ENCODE assay signal across 21 cellular contexts in genomic region chr3:124856687-124857086, GRCh38. TPM values are rescaled to one million over a fixed set of nuclear protein-coding genes. Genes with fewer than 3 reads are reported as not detected.
DNase-seq lines count a peak whose midpoint lies in the region; ATAC-seq and TF ChIP-seq lines count a peak whose summit lies in the region.
"Had no signal": no experiment of that assay in that cellular context is flagged by ENCODE, and none has a peak within 500 bp of the region (broad histone marks: within the 10 kb centered on the region; RNA-seq: fewer than 3 reads in every experiment).

No MANE protein-coding gene starts in this region.

- no peaks in the 10 kb centered on the region for H3K27me3 ChIP-seq in thoracic aorta (replicated peaks; ENCODE audit: insufficient read depth)
- H3K27me3 ChIP-seq: BLaER1 had no signal

- TF ChIP-seq CTCF in fibroblast of mammary gland (conservative IDR thresholded peaks at IDR 0.05; ENCODE audit: control insufficient read depth, insufficient read depth, low read depth, low read length) (no peak), thoracic aorta (IDR thresholded peaks at IDR 0.05) (no peak)

- no peak overlapping the region for H3K27ac Mint-ChIP-seq in activated naive CD4-positive, alpha-beta T cell treated with anti-CD3 and anti-CD28 coated beads, Interleukin-2, amount 10 ng/mL, durations not matched to agents 7 days and 5 days
- H3K27ac Mint-ChIP-seq: CD8-positive, alpha-beta memory T cell had no signal

- peak overlapping the region; percentile 29 to 82 for H3K27ac ChIP-seq in thoracic aorta
- H3K27ac ChIP-seq: BLaER1 had no signal

- peaks cover 6% of the 10 kb centered on the region for H3K36me3 ChIP-seq in thoracic aorta
- H3K36me3 ChIP-seq: BLaER1 had no signal

- H3K4me3 ChIP-seq in fibroblast of mammary gland (ENCODE audit: control insufficient read depth, low read depth, low read length) (no peak overlapping the region), thoracic aorta (no peak overlapping the region)
- H3K4me3 ChIP-seq: BLaER1 had no signal

- CTCF ChIA-PET in activated naive CD4-positive, alpha-beta T cell treated with anti-CD3 and anti-CD28 coated beads, Interleukin-2, amount 10 ng/mL, durations not matched to agents 7 days and 5 days (lab: Charles Lee): interaction anchor here (1.0 kb wide), 1 partner anchor 43 kb away, joined by 3 read pairs; no protein-coding TSS in a partner anchor

- H3K4me3 Mint-ChIP-seq in activated naive CD4-positive, alpha-beta T cell treated with anti-CD3 and anti-CD28 coated beads, Interleukin-2, amount 10 ng/mL, durations not matched to agents 7 days and 5 days: no peak overlapping the region
- H3K4me3 Mint-ChIP-seq: CD8-positive, alpha-beta memory T cell had no signal

- peaks cover 48% of the 10 kb centered on the region for H3K27me3 Mint-ChIP-seq in activated naive CD4-positive, alpha-beta T cell treated with anti-CD3 and anti-CD28 coated beads, Interleukin-2, amount 10 ng/mL, durations not matched to agents 7 days and 5 days

- H3K36me3 Mint-ChIP-seq in activated naive CD4-positive, alpha-beta T cell treated with anti-CD3 and anti-CD28 coated beads, Interleukin-2, amount 10 ng/mL, durations not matched to agents 7 days and 5 days: no peaks in the 10 kb centered on the region
- H3K36me3 Mint-ChIP-seq: CD8-positive, alpha-beta memory T cell had no signal

- DNase-seq in COLO829 (ENCODE audit: low spot score) (peak; percentile 51), NCI-H2171 (lab: John Stamatoyannopoulos, UW) (peak; percentile 5), fibroblast of mammary gland (ENCODE audit: low read depth) (peak; percentile 31), thoracic aorta (ENCODE audit: low spot score) (no peak)
- DNase-seq in activated naive CD4-positive, alpha-beta T cell treated with anti-CD3 and anti-CD28 coated beads, Interleukin-2, amount 10 ng/mL, durations not matched to agents 7 days and 5 days: no peak
- DNase-seq: CD8-positive, alpha-beta memory T cell; DND-41; Kasumi-1; MM.1S; NCI-H1092; NCI-H1436 treated with DMSO at 0.1 percent for 48 hours; NCI-H2029; NCI-H446 treated with DMSO at 0.1 percent for 48 hours; NCI-H69; NK-92 treated with Interleukin-12 subunit alpha and Interleukin-12 subunit beta, amount 100 ng/mL, for 24 hours; SHP77; SK-N-SH had no signal

- no peak for ATAC-seq in thoracic aorta (ENCODE audit: insufficient number of reproducible peaks, low FRiP score, low read depth)
- ATAC-seq in HG03135 (IDR thresholded peaks at IDR 0.05; ENCODE audit: unreplicated experiment): no peak
- no peak for ATAC-seq in esophagus mucosa

- no peaks in the 10 kb centered on the region for H3K4me1 Mint-ChIP-seq in activated naive CD4-positive, alpha-beta T cell treated with anti-CD3 and anti-CD28 coated beads, Interleukin-2, amount 10 ng/mL, durations not matched to agents 7 days and 5 days
- H3K4me1 Mint-ChIP-seq: CD8-positive, alpha-beta memory T cell had no signal

- no peaks in the 10 kb centered on the region for H3K9me3 Mint-ChIP-seq in activated naive CD4-positive, alpha-beta T cell treated with anti-CD3 and anti-CD28 coated beads, Interleukin-2, amount 10 ng/mL, durations not matched to agents 7 days and 5 days
- H3K9me3 Mint-ChIP-seq: CD8-positive, alpha-beta memory T cell had no signal

- H3K4me1 ChIP-seq in thoracic aorta (ENCODE audit: control insufficient read depth in 1 of 2, low read depth in 2 of 2): peaks cover 53 to 69% of the 10 kb centered on the region in 2 donors
- H3K4me1 ChIP-seq: BLaER1 had no signal

- no peaks in the 10 kb centered on the region for H3K9me3 ChIP-seq in thoracic aorta
- H3K9me3 ChIP-seq: BLaER1, SK-N-SH had no signal

RNA-seq across cellular contexts. Expression of gene ITGB5, which starts 30.5 kb away (rescaled TPM):
- 100 to 1,000 TPM; 576 to 592 TPM for total RNA-seq in thoracic aorta
- 83.0 TPM for total RNA-seq in esophagus mucosa
- total RNA-seq: OCI-LY7 had no signal

Comparison
In these comparisons a context has a peak if more than half of its experiments do, and no peak if none do; other contexts are left out.
1. DNase-seq: peak in COLO829 (single experiment), NCI-H2171 (single experiment) and fibroblast of mammary gland (single experiment); none in thoracic aorta (single experiment) and activated naive CD4-positive, alpha-beta T cell treated with anti-CD3 and anti-CD28 coated beads, Interleukin-2, amount 10 ng/mL, durations not matched to agents 7 days and 5 days (single experiment).